In genomic region chr7:76282344-76283253, GRCh38 we compare ENCODE assay signal across 8 cellular contexts. TPM values are rescaled to one million over a fixed set of nuclear protein-coding genes. Genes with fewer than 3 reads are reported as not detected.
DNase-seq lines count a peak whose midpoint lies in the region; ATAC-seq, FAIRE-seq and TF ChIP-seq lines count a peak whose summit lies in the region.

No MANE protein-coding gene starts in this region.

- peaks cover 2% of the 10 kb centered on the region for H3K9me3 ChIP-seq in astrocyte (ENCODE audit: insufficient read depth, low read depth, low read length)
- H3K9me3 ChIP-seq in iPS-20b (ENCODE audit: insufficient read depth, low read depth, low read length) = no peaks in the 10 kb centered on the region

- peak; percentile 77 for DNase-seq in DMS53 (lab: John Stamatoyannopoulos, UW)
- DNase-seq in DMS53 treated with DMSO at 0.1 percent for 48 hours (lab: John Stamatoyannopoulos, UW; ENCODE audit: unreplicated experiment) = no peak
- no peak for DNase-seq in astrocyte (ENCODE audit: low read depth)
- no peak for DNase-seq in stimulated activated naive B cell treated with anti-CD40 and anti-IgM and Interleukin-4, amounts not matched to agents 10 μg/mL and 1 μg/mL and 100 μg/mL, for 72 hours
- DNase-seq in NCI-H1436 treated with DMSO at 0.1 percent for 48 hours (lab: John Stamatoyannopoulos, UW) = no peak
- no peak for DNase-seq in erythroblast (lab: John Stamatoyannopoulos, UW)
- DNase-seq in NCI-H2171 treated with DMSO at 0.1 percent for 48 hours (lab: John Stamatoyannopoulos, UW) = no peak

- TF ChIP-seq CTCF in astrocyte (IDR thresholded peaks at IDR 0.05; ENCODE audit: insufficient read depth, low read depth, low read length) = no peak

- H3K36me3 ChIP-seq in astrocyte (ENCODE audit: insufficient read depth, low read length) (no peaks in the 10 kb centered on the region), iPS-20b (ENCODE audit: insufficient read depth, low read depth, low read length) (no peaks in the 10 kb centered on the region)

- no peak for FAIRE-seq in astrocyte (lab: Jason Lieb, UNC)

- H3K79me2 ChIP-seq in astrocyte (ENCODE audit: insufficient read depth, low read length) = no peaks in the 10 kb centered on the region

- H3K4me1 Mint-ChIP-seq in astrocyte (ENCODE audit: low read depth, unreplicated experiment) = peaks cover 1% of the 10 kb centered on the region
- peaks cover 16 to 19% of the 10 kb centered on the region in 2 donors for H3K4me1 Mint-ChIP-seq in stimulated activated naive B cell treated with anti-CD40 and anti-IgM and Interleukin-4, amounts not matched to agents 10 μg/mL and 1 μg/mL and 100 μg/mL, for 72 hours

- H3K36me3 Mint-ChIP-seq in astrocyte (ENCODE audit: low read depth, unreplicated experiment) = peaks cover 1% of the 10 kb centered on the region
- peaks cover 0 to 3% of the 10 kb centered on the region in 2 donors for H3K36me3 Mint-ChIP-seq in stimulated activated naive B cell treated with anti-CD40 and anti-IgM and Interleukin-4, amounts not matched to agents 10 μg/mL and 1 μg/mL and 100 μg/mL, for 72 hours

- H3K4me3 Mint-ChIP-seq in astrocyte (ENCODE audit: unreplicated experiment) = peak overlapping the region; percentile 69
- peak overlapping the region; percentile 77 to 80 for H3K4me3 Mint-ChIP-seq in stimulated activated naive B cell treated with anti-CD40 and anti-IgM and Interleukin-4, amounts not matched to agents 10 μg/mL and 1 μg/mL and 100 μg/mL, for 72 hours

- no peak overlapping the region for H2AFZ ChIP-seq in astrocyte (ENCODE audit: low read depth, low read length)

- peak overlapping the region; percentile 10 for H3K4me3 ChIP-seq in astrocyte (ENCODE audit: insufficient read depth, low read depth, low read length)
- H3K4me3 ChIP-seq in iPS-20b (ENCODE audit: low read length) = peak overlapping the region; percentile 68

- H3K27me3 ChIP-seq in astrocyte (ENCODE audit: insufficient read depth, low read length) (peaks cover 26% of the 10 kb centered on the region), iPS-20b (ENCODE audit: insufficient read depth, low read length) (peaks cover 51% of the 10 kb centered on the region)

- H3K4me2 ChIP-seq in astrocyte (ENCODE audit: low read length) = peak overlapping the region; percentile 72

- H3K27ac ChIP-seq in astrocyte (ENCODE audit: low read depth, low read length) (no peak overlapping the region), iPS-20b (ENCODE audit: low read length) (no peak overlapping the region)

- peaks cover 3% of the 10 kb centered on the region for H3K9me3 Mint-ChIP-seq in astrocyte (ENCODE audit: unreplicated experiment)
- H3K9me3 Mint-ChIP-seq in stimulated activated naive B cell treated with anti-CD40 and anti-IgM and Interleukin-4, amounts not matched to agents 10 μg/mL and 1 μg/mL and 100 μg/mL, for 72 hours = no peaks in the 10 kb centered on the region

- ATAC-seq in stimulated activated naive B cell treated with anti-CD40 and anti-IgM and Interleukin-4, amounts not matched to agents 10 μg/mL and 1 μg/mL and 100 μg/mL, for 72 hours (replicated peaks) = peak; percentile 25 to 28

- H3K27ac Mint-ChIP-seq in astrocyte (ENCODE audit: unreplicated experiment) = no peak overlapping the region
- no peak overlapping the region for H3K27ac Mint-ChIP-seq in stimulated activated naive B cell treated with anti-CD40 and anti-IgM and Interleukin-4, amounts not matched to agents 10 μg/mL and 1 μg/mL and 100 μg/mL, for 72 hours

- no peaks in the 10 kb centered on the region for H4K20me1 ChIP-seq in astrocyte (ENCODE audit: insufficient read depth, low read length)

- H3K4me1 ChIP-seq in astrocyte (ENCODE audit: insufficient read depth, low read length) = no peaks in the 10 kb centered on the region
- peaks cover 7% of the 10 kb centered on the region; the same call in 1 of the 2 replicates for H3K4me1 ChIP-seq in iPS-20b (ENCODE audit: insufficient read depth, low read length)

- no peak for TF ChIP-seq POLR2A in erythroblast (IDR thresholded peaks at IDR 0.05; ENCODE audit: low read length)

- peaks cover 48% of the 10 kb centered on the region for H3K27me3 Mint-ChIP-seq in astrocyte (ENCODE audit: low read depth, unreplicated experiment)
- H3K27me3 Mint-ChIP-seq in stimulated activated naive B cell treated with anti-CD40 and anti-IgM and Interleukin-4, amounts not matched to agents 10 μg/mL and 1 μg/mL and 100 μg/mL, for 72 hours = peaks cover 63 to 75% of the 10 kb centered on the region in 2 donors

- H3K9ac ChIP-seq in astrocyte (ENCODE audit: low read length) (no peak overlapping the region), iPS-20b (ENCODE audit: low read depth, low read length) (no peak overlapping the region; the same call in 1 of the 2 replicates)

RNA-seq across cellular contexts. Expression of gene HSPB1, which starts 19.9 kb away (rescaled TPM):
- 933 and 1,069 TPM in 2 replicates for total RNA-seq in astrocyte
